In the genomic region with DNA sequence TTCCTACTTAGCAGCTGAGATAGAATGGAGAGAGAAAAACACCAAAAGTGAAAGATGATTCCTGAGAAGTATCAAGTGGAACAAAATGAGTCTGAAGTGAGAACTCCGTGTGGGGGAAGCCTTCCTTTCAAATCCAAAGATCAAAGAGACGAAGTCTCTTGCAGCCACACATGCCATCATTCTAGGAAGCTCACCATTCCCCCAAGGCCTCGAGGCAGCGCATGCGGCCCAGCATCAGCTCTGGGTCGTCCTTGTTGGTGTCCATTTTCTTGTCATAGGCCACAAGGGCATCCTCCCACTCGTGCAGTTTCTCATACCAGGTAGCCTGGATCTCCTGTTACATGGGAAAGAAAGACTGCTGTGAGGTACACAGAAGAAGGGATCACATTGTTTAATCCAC, we compare ENCODE assay signal across 16 cellular contexts. TPM values are rescaled to one million over a fixed set of nuclear protein-coding genes. Genes with fewer than 3 reads are reported as not detected.
DNase-seq lines count a peak whose midpoint lies in the region; ATAC-seq and TF ChIP-seq lines count a peak whose summit lies in the region.
"Had no signal": no experiment of that assay in that cellular context is flagged by ENCODE, and none has a peak within 500 bp of the region (broad histone marks: within the 10 kb centered on the region; RNA-seq: fewer than 3 reads in every experiment).

No MANE protein-coding gene starts in this region.

- H3K4me1 Mint-ChIP-seq in activated CD4-positive, alpha-beta T cell treated with anti-CD3 and anti-CD28 coated beads, Interleukin-2, amount 10 ng/mL, durations not matched to agents 24 days and 14 days: peaks cover 15% of the 10 kb centered on the region
- peaks cover 9% of the 10 kb centered on the region for H3K4me1 Mint-ChIP-seq in activated CD4-positive, alpha-beta T cell treated with anti-CD3 and anti-CD28 coated beads, Interleukin-2, amount 10 ng/mL, durations not matched to agents 7 days and 5 days
- H3K4me1 Mint-ChIP-seq in T-cell (peaks cover 0 to 16% (median 5%) of the 10 kb centered on the region in 3 donors), GM23338 (no peaks in the 10 kb centered on the region)

- ATAC-seq in T-cell (replicated peaks in 1 of 4) (no peak), GM23338 (no peak)
- ATAC-seq: A549, HepG2 had no signal

- CTCF ChIA-PET in activated CD4-positive, alpha-beta T cell treated with anti-CD3 and anti-CD28 coated beads, Interleukin-2, amount 10 ng/mL, durations not matched to agents 7 days and 5 days (lab: Charles Lee): interaction anchor here (0.6 to 1.5 kb wide), 3 partner anchors 20 to 93 kb away, joined by 3 to 4 read pairs (median 3); no protein-coding TSS in a partner anchor
- CTCF ChIA-PET in T-cell (lab: Charles Lee): no interaction called here

- H3K27ac ChIP-seq in fibroblast of lung (ENCODE audit: insufficient read depth, low read length): peak overlapping the region; percentile 83
- no peak overlapping the region for H3K27ac ChIP-seq in GM23338 (ENCODE audit: low read depth)
- H3K27ac ChIP-seq: A549, thyroid gland had no signal

- peaks cover 22% of the 10 kb centered on the region for H3K36me3 Mint-ChIP-seq in activated CD4-positive, alpha-beta T cell treated with anti-CD3 and anti-CD28 coated beads, Interleukin-2, amount 10 ng/mL, durations not matched to agents 24 days and 14 days (ENCODE audit: low read depth)
- H3K36me3 Mint-ChIP-seq in activated CD4-positive, alpha-beta T cell treated with anti-CD3 and anti-CD28 coated beads, Interleukin-2, amount 10 ng/mL, durations not matched to agents 7 days and 5 days (ENCODE audit: low read depth): peaks cover 21% of the 10 kb centered on the region
- H3K36me3 Mint-ChIP-seq in T-cell (peaks cover 50% of the 10 kb centered on the region), GM23338 (ENCODE audit: low read depth) (peaks cover 34% of the 10 kb centered on the region)

- H3K36me3 ChIP-seq in fibroblast of lung (ENCODE audit: control insufficient read depth, insufficient read depth, low read length): no peaks in the 10 kb centered on the region
- peaks cover 26% of the 10 kb centered on the region for H3K36me3 ChIP-seq in GM23338 (ENCODE audit: insufficient read depth)

- H3K4me2 ChIP-seq in fibroblast of lung (ENCODE audit: extremely low read depth, insufficient read depth, low read length) (no peak overlapping the region), GM23338 (no peak overlapping the region)
- H3K4me2 ChIP-seq: A549 had no signal

- no peaks in the 10 kb centered on the region for H3K9me3 ChIP-seq in fibroblast of lung (ENCODE audit: control insufficient read depth, insufficient read depth, low read depth, low read length)
- H3K9me3 ChIP-seq: A549, thyroid gland had no signal

- H3K9ac ChIP-seq in fibroblast of lung (ENCODE audit: insufficient read depth, low read length): no peak overlapping the region

- H3K27me3 Mint-ChIP-seq in activated CD4-positive, alpha-beta T cell treated with anti-CD3 and anti-CD28 coated beads, Interleukin-2, amount 10 ng/mL, durations not matched to agents 24 days and 14 days: no peaks in the 10 kb centered on the region
- no peaks in the 10 kb centered on the region for H3K27me3 Mint-ChIP-seq in activated CD4-positive, alpha-beta T cell treated with anti-CD3 and anti-CD28 coated beads, Interleukin-2, amount 10 ng/mL, durations not matched to agents 7 days and 5 days
- H3K27me3 Mint-ChIP-seq in T-cell (no peaks in the 10 kb centered on the region), GM23338 (ENCODE audit: insufficient read depth, low read depth, poor library complexity) (peaks cover 5% of the 10 kb centered on the region)

- H3K9me2 ChIP-seq in GM23338 (ENCODE audit: insufficient read depth): no peaks in the 10 kb centered on the region

- no peaks in the 10 kb centered on the region for H3K9me3 Mint-ChIP-seq in activated CD4-positive, alpha-beta T cell treated with anti-CD3 and anti-CD28 coated beads, Interleukin-2, amount 10 ng/mL, durations not matched to agents 24 days and 14 days
- H3K9me3 Mint-ChIP-seq in activated CD4-positive, alpha-beta T cell treated with anti-CD3 and anti-CD28 coated beads, Interleukin-2, amount 10 ng/mL, durations not matched to agents 7 days and 5 days: no peaks in the 10 kb centered on the region
- H3K9me3 Mint-ChIP-seq in T-cell (no peaks in the 10 kb centered on the region), GM23338 (no peaks in the 10 kb centered on the region)

- no peak for TF ChIP-seq CTCF in fibroblast of lung (conservative IDR thresholded peaks at IDR 0.05 in 1 of 2, IDR thresholded peaks at IDR 0.05 in 1 of 2; ENCODE audit: low read depth in 1 of 2, low read length in 2 of 2)
- no peak for TF ChIP-seq CTCF in GM23338 (conservative IDR thresholded peaks at IDR 0.05; ENCODE audit: low read depth in 2 of 2)

- H3K79me2 ChIP-seq in fibroblast of lung (ENCODE audit: control insufficient read depth, insufficient read depth, low read length): no peaks in the 10 kb centered on the region
- H3K79me2 ChIP-seq in GM23338 (replicated peaks; ENCODE audit: insufficient read depth): no peaks in the 10 kb centered on the region

- H3K4me1 ChIP-seq in fibroblast of lung (ENCODE audit: control insufficient read depth, extremely low read depth, insufficient read depth, low read length) (peaks cover 15% of the 10 kb centered on the region), GM23338 (ENCODE audit: insufficient read depth) (no peaks in the 10 kb centered on the region)

- H3K4me3 Mint-ChIP-seq in activated CD4-positive, alpha-beta T cell treated with anti-CD3 and anti-CD28 coated beads, Interleukin-2, amount 10 ng/mL, durations not matched to agents 24 days and 14 days: no peak overlapping the region
- H3K4me3 Mint-ChIP-seq in activated CD4-positive, alpha-beta T cell treated with anti-CD3 and anti-CD28 coated beads, Interleukin-2, amount 10 ng/mL, durations not matched to agents 7 days and 5 days: no peak overlapping the region
- H3K4me3 Mint-ChIP-seq in T-cell (no peak overlapping the region), GM23338 (no peak overlapping the region)

- H2AFZ ChIP-seq in fibroblast of lung (ENCODE audit: low read length) (no peak overlapping the region), GM23338 (no peak overlapping the region)

- no peak for DNase-seq in activated CD4-positive, alpha-beta T cell treated with anti-CD3 and anti-CD28 coated beads, Interleukin-2, amount 10 ng/mL, durations not matched to agents 24 days and 14 days
- no peak for DNase-seq in activated CD4-positive, alpha-beta T cell treated with anti-CD3 and anti-CD28 coated beads, Interleukin-2, amount 10 ng/mL, durations not matched to agents 7 days and 5 days
- DNase-seq in T-cell: no peak
- DNase-seq in fibroblast of lung (ENCODE audit: low read depth in 2 of 2): no peak
- peak in 2 of 3 donors; percentile 9 for DNase-seq in stimulated activated CD4-positive, alpha-beta T cell treated with anti-CD3 and anti-CD28 coated beads, TNF-alpha, amount 100 ng/mL, for 48 hours (ENCODE audit: low read depth in 3 of 3)
- no peak for DNase-seq in nucleus accumbens (lab: John Stamatoyannopoulos, UW)
- DNase-seq in NCI-H1092 treated with DMSO at 0.1 percent for 48 hours (lab: John Stamatoyannopoulos, UW): no peak
- no peak for DNase-seq in GM23338 (ENCODE audit: low spot score)
- DNase-seq: Calu3; central memory CD4-positive, alpha-beta T cell; NCI-H1105 treated with DMSO at 0.1 percent for 48 hours; thyroid gland had no signal

- no peaks in the 10 kb centered on the region for H3K27me3 ChIP-seq in fibroblast of lung (ENCODE audit: control insufficient read depth, insufficient read depth, low read length)
- no peaks in the 10 kb centered on the region for H3K27me3 ChIP-seq in GM23338 (ENCODE audit: insufficient read depth)
- H3K27me3 ChIP-seq: thyroid gland had no signal

- H4K20me1 ChIP-seq in fibroblast of lung (ENCODE audit: control insufficient read depth, extremely low read depth, insufficient read depth, low read length): no peaks in the 10 kb centered on the region
- no peaks in the 10 kb centered on the region; the same call in 1 of the 2 replicates for H4K20me1 ChIP-seq in GM23338 (replicated peaks; ENCODE audit: insufficient read depth)

- H3K4me3 ChIP-seq in fibroblast of lung (replicated peaks in 1 of 4; ENCODE audit: control extremely low read depth in 1 of 4, insufficient read depth in 1 of 4, low read depth in 3 of 4, low read length in 4 of 4) (no peak overlapping the region), GM23338 (no peak overlapping the region)
- H3K4me3 ChIP-seq: A549, lung, thyroid gland had no signal

- peak overlapping the region; percentile 74 for H3K27ac Mint-ChIP-seq in activated CD4-positive, alpha-beta T cell treated with anti-CD3 and anti-CD28 coated beads, Interleukin-2, amount 10 ng/mL, durations not matched to agents 24 days and 14 days
- H3K27ac Mint-ChIP-seq in activated CD4-positive, alpha-beta T cell treated with anti-CD3 and anti-CD28 coated beads, Interleukin-2, amount 10 ng/mL, durations not matched to agents 7 days and 5 days: no peak overlapping the region
- H3K27ac Mint-ChIP-seq in T-cell: peak overlapping the region; percentile 35 to 76
- H3K27ac Mint-ChIP-seq in GM23338: no peak overlapping the region

- POLR2A ChIA-PET in activated CD4-positive, alpha-beta T cell treated with anti-CD3 and anti-CD28 coated beads, Interleukin-2, amount 10 ng/mL, durations not matched to agents 7 days and 5 days (lab: Charles Lee): no interaction called here
- POLR2A ChIA-PET in T-cell (lab: Charles Lee): no interaction called here

- 0 out of 2 replicates have a peak, but pooled peaks cover 9% of the 10 kb centered on the region for H3F3A ChIP-seq in GM23338 (replicated peaks; ENCODE audit: low read depth)

- intact Hi-C loops in activated CD4-positive, alpha-beta T cell treated with anti-CD3 and anti-CD28 coated beads, Interleukin-2, amount 10 ng/mL, durations not matched to agents 24 days and 14 days (cut with micrococcal nuclease): no loop called here

RNA-seq across cellular contexts. Expression of gene ANGPTL7, which starts 32.2 kb away (rescaled TPM):
- not detected in 2 replicates for total RNA-seq in activated CD4-positive, alpha-beta T cell treated with anti-CD3 and anti-CD28 coated beads, Interleukin-2, amount 10 ng/mL, durations not matched to agents 24 days and 14 days
- not detected for total RNA-seq in activated CD4-positive, alpha-beta T cell treated with anti-CD3 and anti-CD28 coated beads, Interleukin-2, amount 10 ng/mL, durations not matched to agents 7 days and 5 days
- total RNA-seq in T-cell (not detected), fibroblast of lung (1.5 and 10.3 TPM in 2 replicates)
- polyA plus RNA-seq in fibroblast of lung (0.34 and 0.38 TPM in 2 replicates), GM23338 (2016; fragmentation: Nextera tagmentation; extraction: Ambion mirVana) (0.13 TPM in 1 of 2 replicates, not detected in the other)
- 0.33 and 0.35 TPM in 2 replicates for polyA plus RNA-seq in fibroblast of lung (2012)
- polyA minus RNA-seq in fibroblast of lung (ENCODE audit: low replicate concordance): not detected in 2 replicates
- not detected in 2 replicates for total RNA-seq in GM23338 (2014; rRNA removed; shearing (Covaris generic))
- total RNA-seq: Calu3, HepG2, RPMI7951 had no signal
- polyA plus RNA-seq: A549, HepG2 had no signal

RNA-seq across cellular contexts. Expression of gene EXOSC10, which starts 57.3 kb away (rescaled TPM):
- 93.0 and 98.1 TPM in 2 replicates for total RNA-seq in activated CD4-positive, alpha-beta T cell treated with anti-CD3 and anti-CD28 coated beads, Interleukin-2, amount 10 ng/mL, durations not matched to agents 24 days and 14 days
- 10 to 100 TPM; 82.5 to 87.4 TPM for total RNA-seq in activated CD4-positive, alpha-beta T cell treated with anti-CD3 and anti-CD28 coated beads, Interleukin-2, amount 10 ng/mL, durations not matched to agents 7 days and 5 days
- total RNA-seq in T-cell (10 to 100 TPM; 72.5 to 85.2 (median 82.1) TPM), fibroblast of lung (26.2 and 36.2 TPM in 2 replicates)
- polyA plus RNA-seq in fibroblast of lung (56.3 and 76.1 TPM in 2 replicates), GM23338 (2016; fragmentation: Nextera tagmentation; extraction: Ambion mirVana) (39.3 and 55.5 TPM in 2 replicates)
- polyA plus RNA-seq in fibroblast of lung (2012): 30.8 and 41.7 TPM in 2 replicates
- polyA minus RNA-seq in fibroblast of lung (ENCODE audit: low replicate concordance): 27.5 and 29.1 TPM in 2 replicates
- total RNA-seq in GM23338 (2014; rRNA removed; shearing (Covaris generic)): 59.5 and 72.9 TPM in 2 replicates

Comparison
In these comparisons a context has a peak if more than half of its experiments do, and no peak if none do; other contexts are left out.
1. H3K27ac Mint-ChIP-seq: peak in activated CD4-positive, alpha-beta T cell treated with anti-CD3 and anti-CD28 coated beads, Interleukin-2, amount 10 ng/mL, durations not matched to agents 24 days and 14 days (single experiment) and T-cell (2 of 2); none in activated CD4-positive, alpha-beta T cell treated with anti-CD3 and anti-CD28 coated beads, Interleukin-2, amount 10 ng/mL, durations not matched to agents 7 days and 5 days (single experiment) and GM23338 (single experiment).
2. DNase-seq: peak in stimulated activated CD4-positive, alpha-beta T cell treated with anti-CD3 and anti-CD28 coated beads, TNF-alpha, amount 100 ng/mL, for 48 hours (2 of 3); none in activated CD4-positive, alpha-beta T cell treated with anti-CD3 and anti-CD28 coated beads, Interleukin-2, amount 10 ng/mL, durations not matched to agents 24 days and 14 days (single experiment), activated CD4-positive, alpha-beta T cell treated with anti-CD3 and anti-CD28 coated beads, Interleukin-2, amount 10 ng/mL, durations not matched to agents 7 days and 5 days (single experiment), T-cell (0 of 34), fibroblast of lung (0 of 2), nucleus accumbens (0 of 56), NCI-H1092 treated with DMSO at 0.1 percent for 48 hours (single experiment) and GM23338 (single experiment).